In the genomic region with DNA sequence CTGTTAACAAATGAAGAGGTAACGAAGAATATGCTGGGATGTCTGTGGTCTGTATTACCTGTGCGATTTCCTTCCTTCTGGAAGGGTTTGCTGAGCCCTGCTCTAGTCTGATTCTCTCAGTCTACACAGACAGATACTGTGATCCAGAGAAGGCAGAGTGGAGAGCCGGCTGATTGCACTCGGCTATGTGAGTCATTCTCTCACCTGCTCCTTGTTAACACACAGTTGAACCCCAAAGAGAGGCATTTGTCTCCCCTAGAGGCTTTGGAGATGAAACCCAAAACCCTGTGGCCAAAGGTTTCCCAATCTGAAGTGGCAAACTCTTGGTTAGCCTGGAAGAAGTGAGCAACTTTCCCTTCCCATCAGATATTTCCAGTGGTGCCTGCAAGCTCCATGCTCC, we compare ENCODE assay signal across 2 cellular contexts.
TF ChIP-seq lines count a peak whose summit lies in the region.

No MANE protein-coding gene starts in this region.

TF ChIP-seq in WTC11, 78 proteins besides CTCF, POLR2A, EP300 and RAD21 (continued from another document):
- TF ChIP-seq, protein P1, sequence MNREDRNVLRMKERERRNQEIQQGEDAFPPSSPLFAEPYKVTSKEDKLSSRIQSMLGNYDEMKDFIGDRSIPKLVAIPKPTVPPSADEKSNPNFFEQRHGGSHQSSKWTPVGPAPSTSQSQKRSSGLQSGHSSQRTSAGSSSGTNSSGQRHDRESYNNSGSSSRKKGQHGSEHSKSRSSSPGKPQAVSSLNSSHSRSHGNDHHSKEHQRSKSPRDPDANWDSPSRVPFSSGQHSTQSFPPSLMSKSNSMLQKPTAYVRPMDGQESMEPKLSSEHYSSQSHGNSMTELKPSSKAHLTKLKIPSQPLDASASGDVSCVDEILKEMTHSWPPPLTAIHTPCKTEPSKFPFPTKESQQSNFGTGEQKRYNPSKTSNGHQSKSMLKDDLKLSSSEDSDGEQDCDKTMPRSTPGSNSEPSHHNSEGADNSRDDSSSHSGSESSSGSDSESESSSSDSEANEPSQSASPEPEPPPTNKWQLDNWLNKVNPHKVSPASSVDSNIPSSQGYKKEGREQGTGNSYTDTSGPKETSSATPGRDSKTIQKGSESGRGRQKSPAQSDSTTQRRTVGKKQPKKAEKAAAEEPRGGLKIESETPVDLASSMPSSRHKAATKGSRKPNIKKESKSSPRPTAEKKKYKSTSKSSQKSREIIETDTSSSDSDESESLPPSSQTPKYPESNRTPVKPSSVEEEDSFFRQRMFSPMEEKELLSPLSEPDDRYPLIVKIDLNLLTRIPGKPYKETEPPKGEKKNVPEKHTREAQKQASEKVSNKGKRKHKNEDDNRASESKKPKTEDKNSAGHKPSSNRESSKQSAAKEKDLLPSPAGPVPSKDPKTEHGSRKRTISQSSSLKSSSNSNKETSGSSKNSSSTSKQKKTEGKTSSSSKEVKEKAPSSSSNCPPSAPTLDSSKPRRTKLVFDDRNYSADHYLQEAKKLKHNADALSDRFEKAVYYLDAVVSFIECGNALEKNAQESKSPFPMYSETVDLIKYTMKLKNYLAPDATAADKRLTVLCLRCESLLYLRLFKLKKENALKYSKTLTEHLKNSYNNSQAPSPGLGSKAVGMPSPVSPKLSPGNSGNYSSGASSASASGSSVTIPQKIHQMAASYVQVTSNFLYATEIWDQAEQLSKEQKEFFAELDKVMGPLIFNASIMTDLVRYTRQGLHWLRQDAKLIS (CRISPR knock-in tag; IDR thresholded peaks at IDR 0.05; ENCODE audit: borderline replicate concordance), result no peak
- TF ChIP-seq NR3C1 (CRISPR knock-in tag; conservative IDR thresholded peaks at IDR 0.05; ENCODE audit: low read depth) (no peak), JUN (CRISPR knock-in tag; IDR thresholded peaks at IDR 0.05) (no peak)
- TF ChIP-seq, protein P2, sequence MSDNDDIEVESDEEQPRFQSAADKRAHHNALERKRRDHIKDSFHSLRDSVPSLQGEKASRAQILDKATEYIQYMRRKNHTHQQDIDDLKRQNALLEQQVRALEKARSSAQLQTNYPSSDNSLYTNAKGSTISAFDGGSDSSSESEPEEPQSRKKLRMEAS (CRISPR knock-in tag; IDR thresholded peaks at IDR 0.05), result no peak

TF ChIP-seq in GM23338, 12 proteins besides CTCF, POLR2A, EP300 and RAD21 (continued from another document):
- TF ChIP-seq, protein P3, sequence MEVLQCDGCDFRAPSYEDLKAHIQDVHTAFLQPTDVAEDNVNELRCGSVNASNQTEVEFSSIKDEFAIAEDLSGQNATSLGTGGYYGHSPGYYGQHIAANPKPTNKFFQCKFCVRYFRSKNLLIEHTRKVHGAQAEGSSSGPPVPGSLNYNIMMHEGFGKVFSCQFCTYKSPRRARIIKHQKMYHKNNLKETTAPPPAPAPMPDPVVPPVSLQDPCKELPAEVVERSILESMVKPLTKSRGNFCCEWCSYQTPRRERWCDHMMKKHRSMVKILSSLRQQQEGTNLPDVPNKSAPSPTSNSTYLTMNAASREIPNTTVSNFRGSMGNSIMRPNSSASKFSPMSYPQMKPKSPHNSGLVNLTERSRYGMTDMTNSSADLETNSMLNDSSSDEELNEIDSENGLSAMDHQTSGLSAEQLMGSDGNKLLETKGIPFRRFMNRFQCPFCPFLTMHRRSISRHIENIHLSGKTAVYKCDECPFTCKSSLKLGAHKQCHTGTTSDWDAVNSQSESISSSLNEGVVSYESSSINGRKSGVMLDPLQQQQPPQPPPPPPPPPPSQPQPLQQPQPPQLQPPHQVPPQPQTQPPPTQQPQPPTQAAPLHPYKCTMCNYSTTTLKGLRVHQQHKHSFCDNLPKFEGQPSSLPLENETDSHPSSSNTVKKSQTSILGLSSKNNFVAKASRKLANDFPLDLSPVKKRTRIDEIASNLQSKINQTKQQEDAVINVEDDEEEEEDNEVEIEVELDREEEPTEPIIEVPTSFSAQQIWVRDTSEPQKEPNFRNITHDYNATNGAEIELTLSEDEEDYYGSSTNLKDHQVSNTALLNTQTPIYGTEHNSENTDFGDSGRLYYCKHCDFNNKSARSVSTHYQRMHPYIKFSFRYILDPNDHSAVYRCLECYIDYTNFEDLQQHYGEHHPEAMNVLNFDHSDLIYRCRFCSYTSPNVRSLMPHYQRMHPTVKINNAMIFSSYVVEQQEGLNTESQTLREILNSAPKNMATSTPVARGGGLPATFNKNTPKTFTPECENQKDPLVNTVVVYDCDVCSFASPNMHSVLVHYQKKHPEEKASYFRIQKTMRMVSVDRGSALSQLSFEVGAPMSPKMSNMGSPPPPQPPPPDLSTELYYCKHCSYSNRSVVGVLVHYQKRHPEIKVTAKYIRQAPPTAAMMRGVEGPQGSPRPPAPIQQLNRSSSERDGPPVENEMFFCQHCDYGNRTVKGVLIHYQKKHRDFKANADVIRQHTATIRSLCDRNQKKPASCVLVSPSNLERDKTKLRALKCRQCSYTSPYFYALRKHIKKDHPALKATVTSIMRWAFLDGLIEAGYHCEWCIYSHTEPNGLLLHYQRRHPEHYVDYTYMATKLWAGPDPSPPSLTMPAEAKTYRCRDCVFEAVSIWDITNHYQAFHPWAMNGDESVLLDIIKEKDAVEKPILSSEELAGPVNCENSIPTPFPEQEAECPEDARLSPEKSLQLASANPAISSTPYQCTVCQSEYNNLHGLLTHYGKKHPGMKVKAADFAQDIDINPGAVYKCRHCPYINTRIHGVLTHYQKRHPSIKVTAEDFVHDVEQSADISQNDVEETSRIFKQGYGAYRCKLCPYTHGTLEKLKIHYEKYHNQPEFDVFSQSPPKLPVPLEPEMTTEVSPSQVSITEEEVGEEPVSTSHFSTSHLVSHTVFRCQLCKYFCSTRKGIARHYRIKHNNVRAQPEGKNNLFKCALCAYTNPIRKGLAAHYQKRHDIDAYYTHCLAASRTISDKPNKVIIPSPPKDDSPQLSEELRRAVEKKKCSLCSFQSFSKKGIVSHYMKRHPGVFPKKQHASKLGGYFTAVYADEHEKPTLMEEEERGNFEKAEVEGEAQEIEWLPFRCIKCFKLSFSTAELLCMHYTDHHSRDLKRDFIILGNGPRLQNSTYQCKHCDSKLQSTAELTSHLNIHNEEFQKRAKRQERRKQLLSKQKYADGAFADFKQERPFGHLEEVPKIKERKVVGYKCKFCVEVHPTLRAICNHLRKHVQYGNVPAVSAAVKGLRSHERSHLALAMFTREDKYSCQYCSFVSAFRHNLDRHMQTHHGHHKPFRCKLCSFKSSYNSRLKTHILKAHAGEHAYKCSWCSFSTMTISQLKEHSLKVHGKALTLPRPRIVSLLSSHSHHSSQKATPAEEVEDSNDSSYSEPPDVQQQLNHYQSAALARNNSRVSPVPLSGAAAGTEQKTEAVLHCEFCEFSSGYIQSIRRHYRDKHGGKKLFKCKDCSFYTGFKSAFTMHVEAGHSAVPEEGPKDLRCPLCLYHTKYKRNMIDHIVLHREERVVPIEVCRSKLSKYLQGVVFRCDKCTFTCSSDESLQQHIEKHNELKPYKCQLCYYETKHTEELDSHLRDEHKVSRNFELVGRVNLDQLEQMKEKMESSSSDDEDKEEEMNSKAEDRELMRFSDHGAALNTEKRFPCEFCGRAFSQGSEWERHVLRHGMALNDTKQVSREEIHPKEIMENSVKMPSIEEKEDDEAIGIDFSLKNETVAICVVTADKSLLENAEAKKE (CRISPR knock-in tag; IDR thresholded peaks at IDR 0.05), result no peak
- TF ChIP-seq NANOG (IDR thresholded peaks at IDR 0.05; ENCODE audit: borderline replicate concordance) (no peak), CREB1 (CRISPR knock-in tag; IDR thresholded peaks at IDR 0.05; ENCODE audit: low read depth) (no peak), EZH2phosphoT487 (IDR thresholded peaks at IDR 0.05; ENCODE audit: unreplicated experiment) (no peak), STAT1 (IDR thresholded peaks at IDR 0.05; ENCODE audit: unreplicated experiment) (no peak), ZNF114 (CRISPR knock-in tag; IDR thresholded peaks at IDR 0.05) (no peak), JUNB (IDR thresholded peaks at IDR 0.05; ENCODE audit: unreplicated experiment) (no peak)
- TF ChIP-seq, protein P4, sequence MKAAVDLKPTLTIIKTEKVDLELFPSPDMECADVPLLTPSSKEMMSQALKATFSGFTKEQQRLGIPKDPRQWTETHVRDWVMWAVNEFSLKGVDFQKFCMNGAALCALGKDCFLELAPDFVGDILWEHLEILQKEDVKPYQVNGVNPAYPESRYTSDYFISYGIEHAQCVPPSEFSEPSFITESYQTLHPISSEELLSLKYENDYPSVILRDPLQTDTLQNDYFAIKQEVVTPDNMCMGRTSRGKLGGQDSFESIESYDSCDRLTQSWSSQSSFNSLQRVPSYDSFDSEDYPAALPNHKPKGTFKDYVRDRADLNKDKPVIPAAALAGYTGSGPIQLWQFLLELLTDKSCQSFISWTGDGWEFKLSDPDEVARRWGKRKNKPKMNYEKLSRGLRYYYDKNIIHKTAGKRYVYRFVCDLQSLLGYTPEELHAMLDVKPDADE (IDR thresholded peaks at IDR 0.05), result no peak
